ENCODE assay signal across 8 cellular contexts in genomic region chr1:117093870-117094621, GRCh38. TPM values are rescaled to one million over a fixed set of nuclear protein-coding genes. Genes with fewer than 3 reads are reported as not detected.
A peak's percentile ranks its signal among the peaks of the same experiment; 100 is the strongest.
DNase-seq lines count a peak whose midpoint lies in the region; ATAC-seq and TF ChIP-seq lines count a peak whose summit lies in the region.

No MANE protein-coding gene starts in this region.

- H3K9me3 ChIP-seq in T-helper 17 cell (ENCODE audit: control insufficient read depth, low read length, poor library complexity, severe bottlenecking), result no peaks in the 10 kb centered on the region
- H3K9me3 ChIP-seq in neural progenitor cell (ENCODE audit: low read depth), result no peaks in the 10 kb centered on the region

- peak; percentile 20 for DNase-seq in COR-L47 (lab: John Stamatoyannopoulos, UW)
- DNase-seq in T-helper 17 cell, result no peak
- peak; percentile 12 for DNase-seq in effector CD4-positive, alpha-beta T cell
- DNase-seq in neural progenitor cell (ENCODE audit: low spot score), result peak; percentile 22
- DNase-seq in NCI-H446 treated with DMSO at 0.1 percent for 48 hours (lab: John Stamatoyannopoulos, UW), result no peak
- no peak for DNase-seq in NCI-H526 (lab: John Stamatoyannopoulos, UW)

- no peaks in the 10 kb centered on the region for H3K4me1 ChIP-seq in neural progenitor cell

- H3K4me3 ChIP-seq in neural progenitor cell, result no peak overlapping the region

- no peak overlapping the region for H3K27ac ChIP-seq in neural progenitor cell

- H3K36me3 ChIP-seq in neural progenitor cell, result no peaks in the 10 kb centered on the region

- H3K79me2 ChIP-seq in neural progenitor cell (ENCODE audit: low read depth), result no peaks in the 10 kb centered on the region

- no peak overlapping the region for H3K9ac ChIP-seq in neural progenitor cell

- H3K4me3 Mint-ChIP-seq in T-helper 17 cell, result no peak overlapping the region
- H3K4me3 Mint-ChIP-seq in neural progenitor cell, result no peak overlapping the region

- H3K27ac Mint-ChIP-seq in T-helper 17 cell (peak overlapping the region; percentile 29), neural progenitor cell (peak overlapping the region; percentile 81)

- no peak overlapping the region for H2AFZ ChIP-seq in neural progenitor cell (replicated peaks)

- no peaks in the 10 kb centered on the region for H3K27me3 ChIP-seq in neural progenitor cell

- peaks cover 6% of the 10 kb centered on the region for H3K4me1 Mint-ChIP-seq in T-helper 17 cell
- peaks cover 22% of the 10 kb centered on the region for H3K4me1 Mint-ChIP-seq in neural progenitor cell

- no peaks in the 10 kb centered on the region for H3K27me3 Mint-ChIP-seq in T-helper 17 cell
- peaks cover 3% of the 10 kb centered on the region for H3K27me3 Mint-ChIP-seq in neural progenitor cell (ENCODE audit: insufficient read depth, low read depth)

- H3K9me3 Mint-ChIP-seq in neural progenitor cell, result no peaks in the 10 kb centered on the region

- H3K4me2 ChIP-seq in neural progenitor cell, result no peak overlapping the region

- TF ChIP-seq CTCF in neural progenitor cell (IDR thresholded peaks at IDR 0.05), result peak; percentile 36

- H3K36me3 Mint-ChIP-seq in T-helper 17 cell (ENCODE audit: low read depth) (peaks cover 18% of the 10 kb centered on the region), neural progenitor cell (peaks cover 17% of the 10 kb centered on the region)

- ATAC-seq in GM19324 (IDR thresholded peaks at IDR 0.05; ENCODE audit: low FRiP score, unreplicated experiment) (peak; percentile 50), HG03432 (IDR thresholded peaks at IDR 0.05; ENCODE audit: unreplicated experiment) (peak; percentile 76), T-helper 17 cell (peak; percentile 92)

- H4K20me1 ChIP-seq in neural progenitor cell (ENCODE audit: low read depth), result no peaks in the 10 kb centered on the region

- H3F3A ChIP-seq in neural progenitor cell (ENCODE audit: low read depth), result no peaks in the 10 kb centered on the region

RNA-seq across cellular contexts. Expression of gene TRIM45, which starts 27.5 kb away (rescaled TPM):
- total RNA-seq in T-helper 17 cell, result 1 to 10 TPM; 1.0 to 1.4 TPM
- total RNA-seq in neural progenitor cell (ENCODE audit: low replicate concordance), result 15.7 and 19.0 TPM in 2 replicates

RNA-seq across cellular contexts. Expression of gene TTF2, which starts 33.9 kb away (rescaled TPM):
- total RNA-seq in T-helper 17 cell, result 10 to 100 TPM; 49.2 to 50.9 TPM
- total RNA-seq in neural progenitor cell (ENCODE audit: low replicate concordance), result 36.1 and 38.2 TPM in 2 replicates

Comparison
In these comparisons a context has a peak if more than half of its experiments do, and no peak if none do; other contexts are left out.
1. DNase-seq: peak in COR-L47 (single experiment), effector CD4-positive, alpha-beta T cell (single experiment) and neural progenitor cell (single experiment); none in T-helper 17 cell (0 of 3), NCI-H446 treated with DMSO at 0.1 percent for 48 hours (single experiment) and NCI-H526 (0 of 2).
2. Peak in every context shown above with its lines, with median percentiles within 50 percentile points of each other: ATAC-seq.